ENCODE assay signal across 22 cellular contexts in the genomic region with DNA sequence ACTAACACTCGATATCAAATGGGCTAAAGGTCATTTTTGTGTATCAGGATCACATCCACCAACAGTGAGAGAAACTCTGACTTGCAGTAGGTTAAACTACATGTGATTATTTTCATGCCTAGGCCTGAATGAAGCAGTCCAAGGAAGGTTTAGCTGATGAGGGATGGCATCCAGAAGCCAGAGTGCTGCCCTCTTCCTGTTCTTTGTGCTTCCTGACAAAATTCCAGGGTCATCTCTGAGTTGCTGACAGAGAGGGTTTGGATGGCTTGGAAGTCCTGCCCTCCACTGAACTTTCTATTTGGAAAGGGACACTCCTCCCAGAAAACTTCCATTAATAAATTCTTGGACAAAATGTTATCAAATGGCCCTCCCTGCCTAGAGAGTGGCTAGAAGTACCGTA.
DNase-seq lines count a peak whose midpoint lies in the region; ATAC-seq, FAIRE-seq and TF ChIP-seq lines count a peak whose summit lies in the region.
"Had no signal": no experiment of that assay in that cellular context is flagged by ENCODE, and none has a peak within 500 bp of the region (broad histone marks: within the 10 kb centered on the region; RNA-seq: fewer than 3 reads in every experiment).

No MANE protein-coding gene starts in this region.

- intact Hi-C loops in left ventricle myocardium inferior (cut with micrococcal nuclease): no loop called here
- intact Hi-C loops in transverse colon (cut with DNase I; ENCODE audit: low total_unique reads): no loop called here

- no peak overlapping the region for H3K4me3 Mint-ChIP-seq in WTC11
- H3K4me3 Mint-ChIP-seq: CD4-positive, alpha-beta T cell; IgD-negative memory B cell had no signal

- H3K27me3 ChIP-seq in left ventricle myocardium inferior (ENCODE audit: low read depth): no peaks in the 10 kb centered on the region
- H3K27me3 ChIP-seq in right atrium auricular region: no peaks in the 10 kb centered on the region
- H3K27me3 ChIP-seq in small intestine (ENCODE audit: control insufficient read depth in 2 of 2, insufficient read depth in 2 of 2, low read length in 2 of 2): no peaks in the 10 kb centered on the region
- no peaks in the 10 kb centered on the region for H3K27me3 ChIP-seq in transverse colon
- H3K27me3 ChIP-seq: BE2C had no signal

- TF ChIP-seq CTCF in left ventricle myocardium inferior (IDR thresholded peaks at IDR 0.05; ENCODE audit: borderline replicate concordance): peak; percentile 10
- no peak for TF ChIP-seq CTCF in right atrium auricular region (IDR thresholded peaks at IDR 0.05)
- no peak for TF ChIP-seq CTCF in WTC11 (IDR thresholded peaks at IDR 0.05)
- TF ChIP-seq CTCF in transverse colon (IDR thresholded peaks at IDR 0.05): no peak

- in situ Hi-C loops in transverse colon (cut with MboI; ENCODE audit: low pct_ligation_motif_present in 1 of 4, low pct_unique_long_range_greater_than_20kb in 1 of 4, low sequenced_read_pairs in 3 of 4): no loop called here

- CTCF ChIA-PET in WTC11 (lab: Charles Lee): no interaction called here

- ATAC-seq in WTC11: peak; percentile 68
- ATAC-seq: HepG2 had no signal

- H3K4me1 ChIP-seq in left ventricle myocardium inferior (peaks cover 3% of the 10 kb centered on the region), right atrium auricular region (no peaks in the 10 kb centered on the region), small intestine (ENCODE audit: control insufficient read depth in 2 of 2, insufficient read depth in 1 of 2, low read depth in 1 of 2, low read length in 1 of 2) (no peaks in the 10 kb centered on the region), transverse colon (no peaks in the 10 kb centered on the region)
- H3K4me1 ChIP-seq: BE2C, Caco-2, HAP-1 had no signal

- no peaks in the 10 kb centered on the region for H3K4me1 Mint-ChIP-seq in WTC11
- H3K4me1 Mint-ChIP-seq: IgD-negative memory B cell had no signal

- no peak for TF ChIP-seq POLR2A in transverse colon (IDR thresholded peaks at IDR 0.05)

- peaks cover 18% of the 10 kb centered on the region for H3K9me3 Mint-ChIP-seq in WTC11

- no peak for TF ChIP-seq EP300 in transverse colon (IDR thresholded peaks at IDR 0.05; ENCODE audit: low read depth)

- DNase-seq in left ventricle myocardium inferior (no peak), right atrium auricular region (ENCODE audit: low spot score) (no peak), WTC11 (ENCODE audit: low spot score) (no peak), iPS-NIHi11 (ENCODE audit: low spot score) (peak; percentile 8), small intestine (peak; percentile 1), ureter (ENCODE audit: low spot score) (no peak), transverse colon (no peak), germinal center (ENCODE audit: low spot score) (no peak)
- DNase-seq: ACHN; BE2C; Caco-2; CD4-positive, alpha-beta T cell; GDM1; GOT3 had no signal

- POLR2A ChIA-PET in WTC11 (lab: Charles Lee): no interaction called here

- no peak overlapping the region for H3K27ac Mint-ChIP-seq in WTC11
- H3K27ac Mint-ChIP-seq: CD4-positive, alpha-beta T cell; IgD-negative memory B cell had no signal

- no peak for FAIRE-seq in small intestine (lab: Jason Lieb, UNC)
- FAIRE-seq: A204.1, D721Med, GM12892, GM18507, HepG2 had no signal

- H3K27ac ChIP-seq in left ventricle myocardium inferior (replicated peaks): no peak overlapping the region
- no peak overlapping the region for H3K27ac ChIP-seq in right atrium auricular region
- no peak overlapping the region for H3K27ac ChIP-seq in small intestine (ENCODE audit: low read depth in 1 of 2, low read length in 1 of 2)
- H3K27ac ChIP-seq in transverse colon: no peak overlapping the region
- H3K27ac ChIP-seq: C4-2B had no signal

- peaks cover 2% of the 10 kb centered on the region; the same call in 1 of the 2 replicates for H3K36me3 Mint-ChIP-seq in WTC11
- H3K36me3 Mint-ChIP-seq: IgD-negative memory B cell had no signal

- no peaks in the 10 kb centered on the region for H3K36me3 ChIP-seq in left ventricle myocardium inferior
- no peaks in the 10 kb centered on the region for H3K36me3 ChIP-seq in right atrium auricular region
- no peaks in the 10 kb centered on the region for H3K36me3 ChIP-seq in small intestine (ENCODE audit: control insufficient read depth in 2 of 2, insufficient read depth in 2 of 2, low read length in 2 of 2)
- H3K36me3 ChIP-seq in transverse colon: no peaks in the 10 kb centered on the region
- H3K36me3 ChIP-seq: BE2C, HAP-1 had no signal

- H3K9me3 ChIP-seq in left ventricle myocardium inferior (replicated peaks) (no peaks in the 10 kb centered on the region), right atrium auricular region (no peaks in the 10 kb centered on the region), small intestine (ENCODE audit: control insufficient read depth, low read depth) (no peaks in the 10 kb centered on the region), transverse colon (no peaks in the 10 kb centered on the region)
- H3K9me3 ChIP-seq: BE2C, Caco-2, HAP-1 had no signal

- WGBS in small intestine, 3 donors: 39 to 61% (median 52%) methylated on average over 2 of the region's 2 CpGs
- 70 to 100% methylated on average over 1 to 2 of the region's 2 CpGs for WGBS in transverse colon (ENCODE audit: low coverage in 1 of 2), 2 donors

- H3K27me3 Mint-ChIP-seq in WTC11 (ENCODE audit: low read depth): no peaks in the 10 kb centered on the region
- H3K27me3 Mint-ChIP-seq: CD4-positive, alpha-beta T cell; IgD-negative memory B cell had no signal

- H3K4me3 ChIP-seq in left ventricle myocardium inferior (no peak overlapping the region), right atrium auricular region (no peak overlapping the region), small intestine (ENCODE audit: low read depth in 1 of 2, low read length in 2 of 2) (no peak overlapping the region), transverse colon (no peak overlapping the region)
- H3K4me3 ChIP-seq: HAP-1 had no signal

TF ChIP-seq in WTC11, 78 proteins besides CTCF, POLR2A, EP300 and RAD21 (continues in another document):
- TF ChIP-seq KAT7 (CRISPR knock-in tag; IDR thresholded peaks at IDR 0.05; ENCODE audit: borderline replicate concordance) (no peak), RELA (CRISPR knock-in tag; IDR thresholded peaks at IDR 0.05; ENCODE audit: borderline replicate concordance) (no peak), ZNF138 (CRISPR knock-in tag; conservative IDR thresholded peaks at IDR 0.05) (no peak), TEAD1 (CRISPR knock-in tag; IDR thresholded peaks at IDR 0.05) (no peak), ZNF425 (CRISPR knock-in tag; conservative IDR thresholded peaks at IDR 0.05) (no peak), TEAD4 (CRISPR knock-in tag; IDR thresholded peaks at IDR 0.05) (no peak), PRDM15 (CRISPR knock-in tag; IDR thresholded peaks at IDR 0.05) (no peak), FOXK1 (CRISPR knock-in tag; IDR thresholded peaks at IDR 0.05) (no peak), OVOL2 (CRISPR knock-in tag; IDR thresholded peaks at IDR 0.05; ENCODE audit: borderline replicate concordance) (no peak), GTF2I (CRISPR knock-in tag; conservative IDR thresholded peaks at IDR 0.05) (no peak), ZNF219 (CRISPR knock-in tag; IDR thresholded peaks at IDR 0.05; ENCODE audit: borderline replicate concordance) (no peak), IRF2 (CRISPR knock-in tag; IDR thresholded peaks at IDR 0.05; ENCODE audit: borderline replicate concordance, low read depth) (no peak), EMX1 (CRISPR knock-in tag; IDR thresholded peaks at IDR 0.05) (no peak), SP1 (CRISPR knock-in tag; conservative IDR thresholded peaks at IDR 0.05) (no peak)

Comparison
In these comparisons a context has a peak if more than half of its experiments do, and no peak if none do; other contexts are left out.
1. DNase-seq: peak in iPS-NIHi11 (single experiment) and small intestine (single experiment); none in left ventricle myocardium inferior (single experiment), right atrium auricular region (single experiment), WTC11 (single experiment), ureter (single experiment), transverse colon (single experiment) and germinal center (single experiment).